ENCODE assay signal across 8 cellular contexts in the genomic region with DNA sequence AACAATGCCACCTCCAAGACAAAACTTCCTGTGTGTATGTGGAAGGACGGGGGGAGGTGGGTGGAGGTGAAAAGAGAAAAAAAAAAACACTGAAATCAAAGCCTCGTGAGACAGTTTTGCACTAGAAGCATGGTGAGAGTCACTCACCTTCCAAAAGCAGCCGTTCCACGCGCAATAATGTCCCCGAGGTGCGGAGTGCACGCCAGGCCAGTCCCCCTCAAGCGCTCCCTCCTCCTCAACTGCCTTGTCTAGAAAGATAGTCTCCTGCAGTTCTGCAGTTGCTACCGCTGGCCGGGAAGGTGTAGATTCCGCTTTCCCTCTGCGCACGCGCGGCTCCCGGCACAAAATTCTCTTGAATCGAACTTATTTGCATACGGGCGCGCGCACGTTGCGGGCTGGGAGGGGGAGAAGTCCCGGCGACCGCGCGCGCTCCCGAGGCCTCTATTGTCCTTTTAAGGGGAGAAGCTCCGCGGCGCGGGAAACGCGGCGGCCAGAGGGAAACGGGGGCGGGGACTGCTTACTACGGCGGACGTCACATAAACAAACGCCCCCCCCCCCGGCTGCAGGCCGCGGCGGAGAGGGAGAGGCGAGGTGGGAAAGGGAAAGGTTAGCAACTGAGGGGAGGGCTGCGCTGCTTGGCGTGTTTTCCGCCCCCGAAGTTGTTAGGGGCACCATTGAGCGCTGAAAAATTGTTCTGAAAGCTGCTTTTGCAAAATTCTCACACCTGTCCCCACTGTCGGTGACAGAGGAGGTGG. TPM values are rescaled to one million over a fixed set of nuclear protein-coding genes. Genes with fewer than 3 reads are reported as not detected.
DNase-seq lines count a peak whose midpoint lies in the region; ATAC-seq and TF ChIP-seq lines count a peak whose summit lies in the region.

A gene with protein sequence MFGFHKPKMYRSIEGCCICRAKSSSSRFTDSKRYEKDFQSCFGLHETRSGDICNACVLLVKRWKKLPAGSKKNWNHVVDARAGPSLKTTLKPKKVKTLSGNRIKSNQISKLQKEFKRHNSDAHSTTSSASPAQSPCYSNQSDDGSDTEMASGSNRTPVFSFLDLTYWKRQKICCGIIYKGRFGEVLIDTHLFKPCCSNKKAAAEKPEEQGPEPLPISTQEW (minus strand): TSS at position 274 of the 755 bp plus-strand sequence. CDS start 27,946 bp downstream, outside the sequence.

- no peak for TF ChIP-seq CTCF in Panc1 (IDR thresholded peaks at IDR 0.05)

- H3K4me3 Mint-ChIP-seq in activated T-cell treated with anti-CD3 and anti-CD28 coated beads, Interleukin-2, amount 50 U/mL, for 4 hours = peak within 1 kb of the TSS; percentile 96

- H3K4me1 ChIP-seq in Panc1 (ENCODE audit: control insufficient read depth, insufficient read depth, low read length) = peaks cover 31% of the 10 kb centered on the region
- H3K4me1 ChIP-seq in muscle layer of colon (ENCODE audit: insufficient read depth, low read length) = peaks cover 16% of the 10 kb centered on the region

- H3K9me3 Mint-ChIP-seq in activated T-cell treated with anti-CD3 and anti-CD28 coated beads, Interleukin-2, amount 50 U/mL, for 4 hours = no peaks in the 10 kb centered on the region

- no peaks in the 10 kb centered on the region for H3K9me3 ChIP-seq in Panc1 (ENCODE audit: control insufficient read depth, insufficient read depth, low read depth, low read length)
- H3K9me3 ChIP-seq in muscle layer of colon (ENCODE audit: low read length) = no peaks in the 10 kb centered on the region

- POLR2A ChIA-PET in Panc1 (lab: Charles Lee) = interaction anchor here (0.6 to 0.9 kb wide), 5 partner anchors 10 to 336 kb away, joined by 3 to 12 read pairs (median 10); no protein-coding TSS in a partner anchor

- CTCF ChIA-PET in Panc1 (lab: Charles Lee) = interaction anchor here (0.6 to 1.1 kb wide), 3 partner anchors 34 to 632 kb away, joined by 4 to 11 read pairs (median 6); no protein-coding TSS in a partner anchor

- H3K27ac ChIP-seq in Panc1 (ENCODE audit: low read length) (peak within 1 kb of the TSS; percentile 98), muscle layer of colon (ENCODE audit: low read depth, low read length) (peak within 1 kb of the TSS; percentile 97)

- peak within 1 kb of the TSS; percentile 87 to 93 for H3K4me3 ChIP-seq in Panc1 (ENCODE audit: low read depth in 2 of 2, low read length in 2 of 2)
- H3K4me3 ChIP-seq in muscle layer of colon (ENCODE audit: low read depth in 1 of 2, low read length in 2 of 2) = peak within 1 kb of the TSS; percentile 59 to 91

- no peaks in the 10 kb centered on the region for H3K27me3 Mint-ChIP-seq in activated T-cell treated with anti-CD3 and anti-CD28 coated beads, Interleukin-2, amount 50 U/mL, for 4 hours (ENCODE audit: low read depth)

- BruUV-seq in Panc1 (replicated peaks; lab: Mats Ljungman, UMichigan) = no TSS peak

- peaks cover 27% of the 10 kb centered on the region for H3K4me1 Mint-ChIP-seq in activated T-cell treated with anti-CD3 and anti-CD28 coated beads, Interleukin-2, amount 50 U/mL, for 4 hours (ENCODE audit: low read depth)

- intact Hi-C loops in Panc1 (cut with micrococcal nuclease; ENCODE audit: unreplicated experiment) = no loop called here

- H3K36me3 ChIP-seq in Panc1 (ENCODE audit: control insufficient read depth, insufficient read depth, low read length) (no peaks in the 10 kb centered on the region; the same call in 1 of the 2 replicates), muscle layer of colon (ENCODE audit: insufficient read depth, low read length) (no peaks in the 10 kb centered on the region)

- H3K27me3 ChIP-seq in Panc1 (ENCODE audit: control insufficient read depth, insufficient read depth, low read length) (peaks cover 13% of the 10 kb centered on the region; the same call in 1 of the 2 replicates), muscle layer of colon (ENCODE audit: control insufficient read depth in 1 of 2, insufficient read depth in 2 of 2, low read length in 2 of 2) (no peaks in the 10 kb centered on the region)

- peak; percentile 100 for DNase-seq in DMS53 (lab: John Stamatoyannopoulos, UW)
- DNase-seq in KG1 (lab: John Stamatoyannopoulos, UW) = peak; percentile 53
- DNase-seq in Panc1 (ENCODE audit: low read depth, low spot score) = peak; percentile 97
- DNase-seq in activated T-cell treated with anti-CD3 and anti-CD28 coated beads, Interleukin-2, amount 50 U/mL, for 4 hours = peak; percentile 98
- DNase-seq in stimulated activated CD8-positive, alpha-beta memory T cell treated with anti-CD3 and anti-CD28 coated beads, Interleukin-7, amount 100 ng/mL, for 24 hours (ENCODE audit: low read depth) = peak; percentile 99

- peak within 1 kb of the TSS; percentile 73 for H3K9ac ChIP-seq in muscle layer of colon (ENCODE audit: low read length)

- ATAC-seq in GM21723 (IDR thresholded peaks at IDR 0.05; ENCODE audit: unreplicated experiment) = peak; percentile 50
- ATAC-seq in Panc1 = peak; percentile 79
- ATAC-seq in activated T-cell treated with anti-CD3 and anti-CD28 coated beads, Interleukin-2, amount 50 U/mL, for 4 hours = peak; percentile 58 to 62
- ATAC-seq in esophagus mucosa = peak; percentile 85

- in situ Hi-C loops in Panc1 (cut with HindIII; ENCODE audit: low pct_unique_long_range_greater_than_20kb, low sequenced_read_pairs) = no loop called here

- H3K36me3 Mint-ChIP-seq in activated T-cell treated with anti-CD3 and anti-CD28 coated beads, Interleukin-2, amount 50 U/mL, for 4 hours (ENCODE audit: insufficient read depth) = no peaks in the 10 kb centered on the region

RNA-seq across cellular contexts. Expression of the gene that starts here (rescaled TPM):
- total RNA-seq in Panc1 (2021; ENCODE audit: unreplicated experiment) (68.8 TPM), esophagus mucosa (46.6 TPM)
- 40.7 TPM for polyA plus RNA-seq in Panc1 (2012; ENCODE audit: insufficient read length)
- total RNA-seq in activated T-cell treated with anti-CD3 and anti-CD28 coated beads, Interleukin-2, amount 50 U/mL, for 4 hours = 100 to 1,000 TPM; 176 to 209 (median 196) TPM

Comparison
In these comparisons a context has a peak if more than half of its experiments do, and no peak if none do; other contexts are left out.
1. Peak in every context shown above with its lines: DNase-seq, ATAC-seq, H3K4me3 ChIP-seq and H3K27ac ChIP-seq.